1 cellular context compared by ENCODE assay signal in the genomic region with DNA sequence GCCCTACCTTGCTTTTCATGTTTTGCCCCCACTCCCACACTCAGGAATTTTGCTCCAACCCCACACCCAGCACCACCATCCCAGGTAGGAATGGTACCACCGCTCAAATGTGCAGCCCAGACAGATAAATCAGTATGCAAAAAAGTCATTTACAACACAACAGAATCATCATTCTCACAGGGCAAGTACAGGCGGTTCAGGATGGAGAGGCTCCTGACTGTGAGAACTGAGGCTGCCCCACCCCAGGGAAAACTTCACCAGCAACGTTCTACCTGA.
TF ChIP-seq lines count a peak whose summit lies in the region.

No MANE protein-coding gene starts in this region.

TF ChIP-seq in A549, 52 proteins besides CTCF, POLR2A, EP300 and RAD21:
- TF ChIP-seq RARB (CRISPR knock-in tag; IDR thresholded peaks at IDR 0.05) (no peak), CEBPB (IDR thresholded peaks at IDR 0.05) (no peak), RFX5 (IDR thresholded peaks at IDR 0.05) (no peak), JUNB (IDR thresholded peaks at IDR 0.05) (no peak), ZNF302 (CRISPR knock-in tag; IDR thresholded peaks at IDR 0.05) (no peak), MYC (IDR thresholded peaks at IDR 0.05; ENCODE audit: borderline replicate concordance, low read length) (no peak), KDM5A (IDR thresholded peaks at IDR 0.05) (no peak)
- TF ChIP-seq, protein P1, sequence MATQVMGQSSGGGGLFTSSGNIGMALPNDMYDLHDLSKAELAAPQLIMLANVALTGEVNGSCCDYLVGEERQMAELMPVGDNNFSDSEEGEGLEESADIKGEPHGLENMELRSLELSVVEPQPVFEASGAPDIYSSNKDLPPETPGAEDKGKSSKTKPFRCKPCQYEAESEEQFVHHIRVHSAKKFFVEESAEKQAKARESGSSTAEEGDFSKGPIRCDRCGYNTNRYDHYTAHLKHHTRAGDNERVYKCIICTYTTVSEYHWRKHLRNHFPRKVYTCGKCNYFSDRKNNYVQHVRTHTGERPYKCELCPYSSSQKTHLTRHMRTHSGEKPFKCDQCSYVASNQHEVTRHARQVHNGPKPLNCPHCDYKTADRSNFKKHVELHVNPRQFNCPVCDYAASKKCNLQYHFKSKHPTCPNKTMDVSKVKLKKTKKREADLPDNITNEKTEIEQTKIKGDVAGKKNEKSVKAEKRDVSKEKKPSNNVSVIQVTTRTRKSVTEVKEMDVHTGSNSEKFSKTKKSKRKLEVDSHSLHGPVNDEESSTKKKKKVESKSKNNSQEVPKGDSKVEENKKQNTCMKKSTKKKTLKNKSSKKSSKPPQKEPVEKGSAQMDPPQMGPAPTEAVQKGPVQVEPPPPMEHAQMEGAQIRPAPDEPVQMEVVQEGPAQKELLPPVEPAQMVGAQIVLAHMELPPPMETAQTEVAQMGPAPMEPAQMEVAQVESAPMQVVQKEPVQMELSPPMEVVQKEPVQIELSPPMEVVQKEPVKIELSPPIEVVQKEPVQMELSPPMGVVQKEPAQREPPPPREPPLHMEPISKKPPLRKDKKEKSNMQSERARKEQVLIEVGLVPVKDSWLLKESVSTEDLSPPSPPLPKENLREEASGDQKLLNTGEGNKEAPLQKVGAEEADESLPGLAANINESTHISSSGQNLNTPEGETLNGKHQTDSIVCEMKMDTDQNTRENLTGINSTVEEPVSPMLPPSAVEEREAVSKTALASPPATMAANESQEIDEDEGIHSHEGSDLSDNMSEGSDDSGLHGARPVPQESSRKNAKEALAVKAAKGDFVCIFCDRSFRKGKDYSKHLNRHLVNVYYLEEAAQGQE (IDR thresholded peaks at IDR 0.05), result no peak
